Comparison of ENCODE assay signal across 8 cellular contexts in the genomic region with DNA sequence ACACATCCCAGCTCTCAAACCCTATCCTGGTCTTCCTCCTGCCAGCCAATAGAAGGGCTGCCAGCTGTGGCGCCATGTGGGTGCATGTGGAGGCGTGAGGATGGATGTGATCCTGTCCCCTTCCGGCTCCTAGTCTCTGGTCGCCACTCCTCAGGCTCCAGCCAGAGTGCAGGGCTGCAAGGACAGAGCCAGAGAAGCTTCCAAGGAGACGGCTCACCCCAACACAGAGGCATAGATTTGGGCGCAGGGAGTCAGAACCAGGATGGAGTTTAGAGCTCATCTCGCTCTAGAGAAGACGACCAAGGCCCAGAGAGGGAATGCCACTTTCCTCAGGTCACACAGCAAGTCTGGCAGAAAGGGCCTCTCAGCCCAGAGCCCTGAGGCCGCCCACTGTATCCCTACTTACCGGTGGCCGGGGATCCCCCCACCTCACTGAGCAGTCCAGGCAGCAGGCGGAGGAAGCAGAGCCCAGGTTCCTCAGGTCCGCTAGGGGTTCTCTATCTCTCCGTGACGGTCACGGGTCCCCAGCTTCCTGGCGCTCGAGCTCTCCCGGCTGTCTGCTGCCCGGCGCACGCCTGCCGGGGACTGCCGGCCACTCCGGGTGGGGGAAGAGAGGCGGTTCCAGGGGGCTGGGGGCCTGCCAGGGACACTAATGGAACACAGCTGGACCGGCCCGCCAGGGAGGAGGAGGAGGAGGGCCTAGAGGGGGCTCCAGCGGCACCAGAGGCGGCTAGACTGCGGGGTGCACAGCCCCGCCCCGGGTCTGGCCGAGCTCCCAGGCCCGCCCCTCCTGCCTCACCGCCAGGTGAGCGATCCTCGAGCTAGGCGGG. TPM values are rescaled to one million over a fixed set of nuclear protein-coding genes. Genes with fewer than 3 reads are reported as not detected.
DNase-seq lines count a peak whose midpoint lies in the region; ATAC-seq and TF ChIP-seq lines count a peak whose summit lies in the region.

Gene COL16A1 (minus strand): TSS at position 587 of the 830 bp plus-strand sequence. CDS start 1,824 bp downstream, outside the sequence.

- H4K20me1 ChIP-seq in GM23338 (replicated peaks; ENCODE audit: insufficient read depth), result no peaks in the 10 kb centered on the region
- no peaks in the 10 kb centered on the region for H4K20me1 ChIP-seq in osteoblast (ENCODE audit: insufficient read depth, low read length)

- H3K9me2 ChIP-seq in GM23338 (ENCODE audit: insufficient read depth), result no peaks in the 10 kb centered on the region

- CTCF ChIA-PET in activated B cell treated with CpG ODN at 0.5 μM for 24 hours (lab: Charles Lee), result interaction anchor here (1.0 to 1.6 kb wide), 3 partner anchors 59 to 86 kb away, joined by 3 to 5 read pairs (median 4); no protein-coding TSS in a partner anchor

- H3K27me3 Mint-ChIP-seq in GM23338 (ENCODE audit: insufficient read depth, low read depth, poor library complexity) (peaks cover 34% of the 10 kb centered on the region), activated B cell treated with CpG ODN at 0.5 μM for 24 hours (peaks cover 36% of the 10 kb centered on the region)

- peak within 1 kb of the TSS; percentile 92 for H3K4me2 ChIP-seq in GM23338
- peak within 1 kb of the TSS; percentile 92 for H3K4me2 ChIP-seq in osteoblast (ENCODE audit: insufficient read depth, low read length)

- H3K9me3 Mint-ChIP-seq in GM23338 (no peaks in the 10 kb centered on the region), activated B cell treated with CpG ODN at 0.5 μM for 24 hours (no peaks in the 10 kb centered on the region)

- H3K9me3 ChIP-seq in osteoblast (ENCODE audit: low read depth, low read length), result no peaks in the 10 kb centered on the region

- no peaks in the 10 kb centered on the region for H3K79me2 ChIP-seq in GM23338 (replicated peaks; ENCODE audit: insufficient read depth)
- peaks cover 35% of the 10 kb centered on the region for H3K79me2 ChIP-seq in osteoblast (ENCODE audit: insufficient read depth, low read length)

- H3K4me3 Mint-ChIP-seq in GM23338 (peak within 1 kb of the TSS; percentile 73), activated B cell treated with CpG ODN at 0.5 μM for 24 hours (peak within 1 kb of the TSS; percentile 49)

- intact Hi-C loops in activated B cell treated with CpG ODN at 0.5 μM for 24 hours (cut with micrococcal nuclease) (loop anchor here (2.0 kb wide), 1 partner anchor 39 kb away; no protein-coding TSS in a partner anchor), Right ventricle myocardium superior (cut with DNase I) (no loop called here)

- H3K27ac ChIP-seq in GM23338 (ENCODE audit: low read depth) (peak within 1 kb of the TSS; percentile 73), osteoblast (ENCODE audit: low read depth, low read length) (peak within 1 kb of the TSS; percentile 85)

- H3K27me3 ChIP-seq in GM23338 (ENCODE audit: insufficient read depth), result no peaks in the 10 kb centered on the region
- no peaks in the 10 kb centered on the region for H3K27me3 ChIP-seq in osteoblast (ENCODE audit: insufficient read depth, low read length)

- TF ChIP-seq CTCF in GM23338 (conservative IDR thresholded peaks at IDR 0.05; ENCODE audit: low read depth in 2 of 2) (no peak; a peak in 1 of 4 replicates), activated B cell treated with CpG ODN at 0.5 μM for 24 hours (IDR thresholded peaks at IDR 0.05) (no peak), osteoblast (IDR thresholded peaks at IDR 0.05; ENCODE audit: extremely low read depth, low read depth, low read length) (no peak)

- H3K4me1 ChIP-seq in GM23338 (ENCODE audit: insufficient read depth) (peaks cover 21% of the 10 kb centered on the region), osteoblast (ENCODE audit: insufficient read depth, low read length) (peaks cover 77% of the 10 kb centered on the region)

- no peaks in the 10 kb centered on the region for H3K36me3 ChIP-seq in GM23338 (ENCODE audit: insufficient read depth)
- H3K36me3 ChIP-seq in osteoblast (ENCODE audit: insufficient read depth, low read length), result peaks cover 22% of the 10 kb centered on the region

- peak within 1 kb of the TSS; percentile 77 for H3K4me3 ChIP-seq in GM23338
- peak within 1 kb of the TSS; percentile 77 for H3K4me3 ChIP-seq in osteoblast (ENCODE audit: insufficient read depth, low read length)

- H3K27ac Mint-ChIP-seq in GM23338, result peak within 1 kb of the TSS; percentile 87
- no peak within 1 kb of the TSS for H3K27ac Mint-ChIP-seq in activated B cell treated with CpG ODN at 0.5 μM for 24 hours

- H2AFZ ChIP-seq in GM23338, result peak within 1 kb of the TSS; percentile 98
- H2AFZ ChIP-seq in osteoblast (ENCODE audit: low read length), result peak within 1 kb of the TSS; percentile 37

- H3K4me1 Mint-ChIP-seq in GM23338 (peaks cover 44% of the 10 kb centered on the region), activated B cell treated with CpG ODN at 0.5 μM for 24 hours (peaks cover 47% of the 10 kb centered on the region)

- DNase-seq in GM23338 (ENCODE audit: low spot score) (peak; percentile 81), activated B cell treated with CpG ODN at 0.5 μM for 24 hours (no peak), Right ventricle myocardium superior (peak; percentile 90), osteoblast (ENCODE audit: insufficient read length, low spot score, missing footprints) (peak; percentile 90)
- DNase-seq in activated CD4-positive, alpha-beta T cell treated with anti-CD3 and anti-CD28 coated beads for 4 hours, result no peak

- ATAC-seq in GM23338 (peak; percentile 81), activated B cell treated with CpG ODN at 0.5 μM for 24 hours (ENCODE audit: low read depth) (no peak), Right ventricle myocardium superior (ENCODE audit: poor library complexity) (peak; percentile 72), HG03520 (IDR thresholded peaks at IDR 0.05; ENCODE audit: unreplicated experiment) (no peak), HG03460 (IDR thresholded peaks at IDR 0.05; ENCODE audit: unreplicated experiment) (no peak), HG03378 (IDR thresholded peaks at IDR 0.05; ENCODE audit: unreplicated experiment) (no peak)

- POLR2A ChIA-PET in activated B cell treated with CpG ODN at 0.5 μM for 24 hours (lab: Charles Lee), result interaction anchor here (0.6 to 0.7 kb wide), 2 partner anchors 59 to 258 kb away, joined by 3 to 15 read pairs; partner anchors contain the start of gene PEF1

- peaks cover 12% of the 10 kb centered on the region; the same call in 1 of the 2 replicates for H3F3A ChIP-seq in GM23338 (replicated peaks; ENCODE audit: low read depth)

- H3K36me3 Mint-ChIP-seq in GM23338 (ENCODE audit: low read depth), result peaks cover 3% of the 10 kb centered on the region; the same call in 1 of the 3 replicates
- no peaks in the 10 kb centered on the region for H3K36me3 Mint-ChIP-seq in activated B cell treated with CpG ODN at 0.5 μM for 24 hours (ENCODE audit: low read depth)

RNA-seq across cellular contexts. Expression of gene COL16A1, which starts in this region (rescaled TPM):
- 13.2 and 15.7 TPM in 2 replicates for total RNA-seq in GM23338 (2014; rRNA removed; shearing (Covaris generic))
- 3.4 and 4.2 TPM in 2 replicates for polyA plus RNA-seq in GM23338 (2016; fragmentation: Nextera tagmentation; extraction: Ambion mirVana)
- total RNA-seq in activated B cell treated with CpG ODN at 0.5 μM for 24 hours (0.17 and 0.31 TPM in 2 replicates), Right ventricle myocardium superior (10.9 TPM), osteoblast (158 and 197 TPM in 2 replicates)

Comparison
In these comparisons a context has a peak if more than half of its experiments do, and no peak if none do; other contexts are left out.
1. ATAC-seq: peak in GM23338 (single experiment) and Right ventricle myocardium superior (single experiment); none in activated B cell treated with CpG ODN at 0.5 μM for 24 hours (single experiment), HG03520 (single experiment), HG03460 (single experiment) and HG03378 (single experiment).
2. DNase-seq: peak in GM23338 (single experiment), Right ventricle myocardium superior (single experiment) and osteoblast (single experiment); none in activated B cell treated with CpG ODN at 0.5 μM for 24 hours (single experiment) and activated CD4-positive, alpha-beta T cell treated with anti-CD3 and anti-CD28 coated beads for 4 hours (0 of 2).